11 cellular contexts compared by ENCODE assay signal in genomic region chr1:30881266-30882181, GRCh38. TPM values are rescaled to one million over a fixed set of nuclear protein-coding genes. Genes with fewer than 3 reads are reported as not detected.
DNase-seq lines count a peak whose midpoint lies in the region; ATAC-seq and TF ChIP-seq lines count a peak whose summit lies in the region.
"Had no signal": no experiment of that assay in that cellular context is flagged by ENCODE, and none has a peak within 500 bp of the region (broad histone marks: within the 10 kb centered on the region; RNA-seq: fewer than 3 reads in every experiment).

No MANE protein-coding gene starts in this region.

- TF ChIP-seq CTCF in activated B cell treated with CpG ODN at 0.5 μM for 24 hours (IDR thresholded peaks at IDR 0.05) = no peak
- TF ChIP-seq CTCF in colonic mucosa (IDR thresholded peaks at IDR 0.05) = no peak

- no peak overlapping the region for H3K9ac ChIP-seq in colonic mucosa (ENCODE audit: low read depth in 2 of 2, low read length in 2 of 2)

- no peak overlapping the region for H3K27ac Mint-ChIP-seq in stimulated activated naive CD8-positive, alpha-beta T cell treated with anti-CD3 and anti-CD28 coated beads, Interleukin-15, amount 100 ng/mL, for 72 hours
- H3K27ac Mint-ChIP-seq in activated B cell treated with CpG ODN at 0.5 μM for 24 hours = peak overlapping the region; percentile 60

- H3K27ac ChIP-seq in colonic mucosa = no peak overlapping the region
- H3K27ac ChIP-seq: HL-60 had no signal

- peaks cover 16% of the 10 kb centered on the region for H3K4me1 Mint-ChIP-seq in stimulated activated naive CD8-positive, alpha-beta T cell treated with anti-CD3 and anti-CD28 coated beads, Interleukin-15, amount 100 ng/mL, for 72 hours
- H3K4me1 Mint-ChIP-seq in activated B cell treated with CpG ODN at 0.5 μM for 24 hours = peaks cover 19% of the 10 kb centered on the region

- H3K9me3 ChIP-seq in colonic mucosa = no peaks in the 10 kb centered on the region

- intact Hi-C loops in activated B cell treated with CpG ODN at 0.5 μM for 24 hours (cut with micrococcal nuclease) = loop anchor here (1.0 to 2.0 kb wide), 4 partner anchors 19 to 127 kb away; no protein-coding TSS in a partner anchor
- intact Hi-C loops in colonic mucosa (cut with DNase I) = no loop called here

- peaks cover 73% of the 10 kb centered on the region for H3K27me3 Mint-ChIP-seq in stimulated activated naive CD8-positive, alpha-beta T cell treated with anti-CD3 and anti-CD28 coated beads, Interleukin-15, amount 100 ng/mL, for 72 hours
- H3K27me3 Mint-ChIP-seq in activated B cell treated with CpG ODN at 0.5 μM for 24 hours = peaks cover 38% of the 10 kb centered on the region

- POLR2A ChIA-PET in activated B cell treated with CpG ODN at 0.5 μM for 24 hours (lab: Charles Lee) = no interaction called here

- no peaks in the 10 kb centered on the region for H3K27me3 ChIP-seq in colonic mucosa

- H3K36me3 Mint-ChIP-seq in activated B cell treated with CpG ODN at 0.5 μM for 24 hours (ENCODE audit: low read depth) = no peaks in the 10 kb centered on the region

- no peak for DNase-seq in stimulated activated naive CD8-positive, alpha-beta T cell treated with anti-CD3 and anti-CD28 coated beads, Interleukin-15, Interleukin-2, amounts not matched to agents 100 U/mL and 50 U/mL, for 24 hours
- no peak for DNase-seq in stimulated activated naive CD8-positive, alpha-beta T cell treated with anti-CD3 and anti-CD28 coated beads, Interleukin-15, amount 100 ng/mL, for 72 hours
- DNase-seq in activated B cell treated with CpG ODN at 0.5 μM for 24 hours (peak; percentile 63), NCI-H345 (lab: John Stamatoyannopoulos, UW) (no peak), colonic mucosa (no peak), superior temporal gyrus (ENCODE audit: extremely low spot score) (no peak), activated gamma-delta T cell (lab: John Stamatoyannopoulos, UW) (no peak)
- DNase-seq: activated naive CD4-positive, alpha-beta T cell treated with Interleukin-2 at 50 U/mL for 16 hours; stimulated activated CD8-positive, alpha-beta memory T cell treated with anti-CD3 and anti-CD28 coated beads, Interleukin-4, amount 100 ng/mL, for 48 hours had no signal

- no peak overlapping the region for H3K4me3 Mint-ChIP-seq in stimulated activated naive CD8-positive, alpha-beta T cell treated with anti-CD3 and anti-CD28 coated beads, Interleukin-15, amount 100 ng/mL, for 72 hours
- H3K4me3 Mint-ChIP-seq in activated B cell treated with CpG ODN at 0.5 μM for 24 hours = peak overlapping the region; percentile 9

- peak; percentile 8 for ATAC-seq in stimulated activated naive CD8-positive, alpha-beta T cell treated with anti-CD3 and anti-CD28 coated beads, Interleukin-15, Interleukin-2, amounts not matched to agents 100 U/mL and 50 U/mL, for 24 hours
- ATAC-seq in stimulated activated naive CD8-positive, alpha-beta T cell treated with anti-CD3 and anti-CD28 coated beads, Interleukin-15, amount 100 ng/mL, for 72 hours = no peak
- peak; percentile 79 for ATAC-seq in HG03095 (IDR thresholded peaks at IDR 0.05; ENCODE audit: unreplicated experiment)
- peak; percentile 90 for ATAC-seq in activated B cell treated with CpG ODN at 0.5 μM for 24 hours (ENCODE audit: low read depth)

- CTCF ChIA-PET in activated B cell treated with CpG ODN at 0.5 μM for 24 hours (lab: Charles Lee) = no interaction called here

- no peak overlapping the region for H3K4me3 ChIP-seq in colonic mucosa

- no peaks in the 10 kb centered on the region for H3K36me3 ChIP-seq in colonic mucosa

- no peaks in the 10 kb centered on the region for H3K9me3 Mint-ChIP-seq in stimulated activated naive CD8-positive, alpha-beta T cell treated with anti-CD3 and anti-CD28 coated beads, Interleukin-15, amount 100 ng/mL, for 72 hours
- no peaks in the 10 kb centered on the region for H3K9me3 Mint-ChIP-seq in activated B cell treated with CpG ODN at 0.5 μM for 24 hours

- no peaks in the 10 kb centered on the region for H3K4me1 ChIP-seq in colonic mucosa

RNA-seq across cellular contexts. Expression of gene SDC3, which starts 27.0 kb away (rescaled TPM):
- total RNA-seq in activated B cell treated with CpG ODN at 0.5 μM for 24 hours (0.71 and 0.81 TPM in 2 replicates), colonic mucosa (10 to 100 TPM; 15.2 to 24.2 TPM)
